Comparison of ENCODE assay signal across 13 cellular contexts in genomic region chr16:83911290-83911689, GRCh38. TPM values are rescaled to one million over a fixed set of nuclear protein-coding genes. Genes with fewer than 3 reads are reported as not detected.
DNase-seq lines count a peak whose midpoint lies in the region; ATAC-seq and TF ChIP-seq lines count a peak whose summit lies in the region.
"Had no signal": no experiment of that assay in that cellular context is flagged by ENCODE, and none has a peak within 500 bp of the region (broad histone marks: within the 10 kb centered on the region; RNA-seq: fewer than 3 reads in every experiment).

No MANE protein-coding gene starts in this region.

- ATAC-seq in GM18873 (IDR thresholded peaks at IDR 0.05; ENCODE audit: low FRiP score, unreplicated experiment): no peak
- ATAC-seq: A549; CD8-positive, alpha-beta T cell had no signal

- peaks cover 22% of the 10 kb centered on the region for H3K36me3 ChIP-seq in HAP-1 (replicated peaks)
- peaks cover 85% of the 10 kb centered on the region for H3K36me3 ChIP-seq in endodermal cell (ENCODE audit: control insufficient read depth, insufficient read depth, low read length)
- peaks cover 35% of the 10 kb centered on the region for H3K36me3 ChIP-seq in osteoblast (ENCODE audit: insufficient read depth, low read length)
- H3K36me3 ChIP-seq in suprapubic skin: peaks cover 82% of the 10 kb centered on the region

- in situ Hi-C loops in HAP-1 (cut with MboI; ENCODE audit: low sequenced_read_pairs): no loop called here

- no peaks in the 10 kb centered on the region for H3K27me3 ChIP-seq in HAP-1 (ENCODE audit: low read depth)
- H3K27me3 ChIP-seq in endodermal cell (ENCODE audit: control insufficient read depth, insufficient read depth, low read length, poor library complexity, severe bottlenecking): no peaks in the 10 kb centered on the region
- no peaks in the 10 kb centered on the region for H3K27me3 ChIP-seq in osteoblast (ENCODE audit: insufficient read depth, low read length)
- H3K27me3 ChIP-seq in suprapubic skin: no peaks in the 10 kb centered on the region

- DNase-seq in HAP-1 (ENCODE audit: low spot score in 2 of 2): peak; percentile 61 to 73
- DNase-seq in endodermal cell: no peak
- peak; percentile 10 for DNase-seq in osteoblast (ENCODE audit: insufficient read length, low spot score, missing footprints)
- no peak for DNase-seq in suprapubic skin (ENCODE audit: low spot score in 2 of 2)
- DNase-seq in HT-29 (ENCODE audit: low spot score): no peak
- DNase-seq in AG20443 (ENCODE audit: low spot score): no peak
- DNase-seq: CD8-positive, alpha-beta T cell; COR-L47; DMS53; GF-D8 had no signal

- H3K4me1 ChIP-seq in HAP-1 (peaks cover 28% of the 10 kb centered on the region), endodermal cell (ENCODE audit: control insufficient read depth, insufficient read depth, low read length) (peaks cover 9% of the 10 kb centered on the region), osteoblast (ENCODE audit: insufficient read depth, low read length) (no peaks in the 10 kb centered on the region), suprapubic skin (no peaks in the 10 kb centered on the region)
- H3K4me1 ChIP-seq: A549 had no signal

- H3K9me3 Mint-ChIP-seq in endodermal cell: no peaks in the 10 kb centered on the region
- H3K9me3 Mint-ChIP-seq: CD8-positive, alpha-beta T cell had no signal

- peaks cover 12% of the 10 kb centered on the region for H4K20me1 ChIP-seq in osteoblast (ENCODE audit: insufficient read depth, low read length)

- H3K4me2 ChIP-seq in osteoblast (ENCODE audit: insufficient read depth, low read length): no peak overlapping the region
- H3K4me2 ChIP-seq: A549 had no signal

- no peak overlapping the region for H3K4me3 ChIP-seq in HAP-1
- H3K4me3 ChIP-seq in endodermal cell (ENCODE audit: low read length): no peak overlapping the region
- H3K4me3 ChIP-seq in osteoblast (ENCODE audit: insufficient read depth, low read length): no peak overlapping the region
- H3K4me3 ChIP-seq in suprapubic skin: no peak overlapping the region
- H3K4me3 ChIP-seq: A549 had no signal

- H3K27ac ChIP-seq in endodermal cell (ENCODE audit: low read depth, low read length) (no peak overlapping the region), osteoblast (ENCODE audit: low read depth, low read length) (no peak overlapping the region), suprapubic skin (no peak overlapping the region)
- H3K27ac ChIP-seq: A549 had no signal

- H3K9me3 ChIP-seq in HAP-1 (no peaks in the 10 kb centered on the region), endodermal cell (ENCODE audit: control insufficient read depth, low read length) (no peaks in the 10 kb centered on the region), osteoblast (ENCODE audit: low read depth, low read length) (no peaks in the 10 kb centered on the region), suprapubic skin (no peaks in the 10 kb centered on the region)
- H3K9me3 ChIP-seq: A549 had no signal

- H3K9ac ChIP-seq in endodermal cell (ENCODE audit: extremely low read depth, low read length, poor library complexity, severe bottlenecking): peak overlapping the region; percentile 24

- no peaks in the 10 kb centered on the region for H3K79me2 ChIP-seq in osteoblast (ENCODE audit: insufficient read depth, low read length)

- no peak for TF ChIP-seq POLR2A in suprapubic skin (IDR thresholded peaks at IDR 0.05)

- 82 to 91% methylated on average over 9 to 10 of the region's 10 CpGs for WGBS in endodermal cell (ENCODE audit: insufficient coverage in 1 of 2, insufficient read length in 1 of 2), 2 experiments
- 93% methylated on average over 10 of the region's 10 CpGs for WGBS in suprapubic skin

- H3K27me3 Mint-ChIP-seq in endodermal cell (ENCODE audit: insufficient read depth): no peaks in the 10 kb centered on the region

- H3K36me3 Mint-ChIP-seq in endodermal cell (ENCODE audit: low read depth): peaks cover 95% of the 10 kb centered on the region

- H2AFZ ChIP-seq in osteoblast (ENCODE audit: low read length): no peak overlapping the region

- H3K4me3 Mint-ChIP-seq in endodermal cell: no peak overlapping the region
- H3K4me3 Mint-ChIP-seq: CD14-positive monocyte; CD8-positive, alpha-beta T cell had no signal

- peak overlapping the region; percentile 83 for H3K27ac Mint-ChIP-seq in endodermal cell
- H3K27ac Mint-ChIP-seq: CD8-positive, alpha-beta T cell had no signal

- no peak for TF ChIP-seq CTCF in endodermal cell (conservative IDR thresholded peaks at IDR 0.05)
- TF ChIP-seq CTCF in osteoblast (IDR thresholded peaks at IDR 0.05; ENCODE audit: extremely low read depth, low read depth, low read length): no peak
- no peak for TF ChIP-seq CTCF in suprapubic skin (IDR thresholded peaks at IDR 0.05)

- peaks cover 36% of the 10 kb centered on the region for H3K4me1 Mint-ChIP-seq in endodermal cell
- H3K4me1 Mint-ChIP-seq: CD14-positive monocyte had no signal

- no peak for TF ChIP-seq EP300 in suprapubic skin (IDR thresholded peaks at IDR 0.05)

RNA-seq across cellular contexts. Expression of gene MLYCD, which starts 12.4 kb away (rescaled TPM):
- total RNA-seq in endodermal cell (10 to 100 TPM; 11.1 to 19.0 TPM), osteoblast (5.1 and 5.6 TPM in 2 replicates), suprapubic skin (10 to 100 TPM in 1 of 4 donors, 1 to 10 TPM in 3; 4.4 to 23.7 (median 5.7) TPM)
- polyA plus RNA-seq in endodermal cell (2013, experiment 1 of 2): 3.6 TPM
- 3.4 TPM for polyA plus RNA-seq in endodermal cell (2013, experiment 2 of 2)
- 3.0 and 3.1 TPM in 2 replicates for total RNA-seq in HT-29 (2014; rRNA removed; shearing (Covaris generic))

RNA-seq across cellular contexts. Expression of gene OSGIN1, which starts 41.8 kb away (rescaled TPM):
- total RNA-seq in endodermal cell: 1 to 10 TPM; 1.6 to 2.7 TPM
- 1.0 TPM for polyA plus RNA-seq in endodermal cell (2013, experiment 1 of 2)
- 0.70 TPM for polyA plus RNA-seq in endodermal cell (2013, experiment 2 of 2)
- total RNA-seq in osteoblast: 3.6 and 5.0 TPM in 2 replicates
- total RNA-seq in suprapubic skin: 1 to 10 TPM; 1.0 to 2.2 (median 1.5) TPM
- 14.2 and 16.1 TPM in 2 replicates for total RNA-seq in HT-29 (2014; rRNA removed; shearing (Covaris generic))

RNA-seq across cellular contexts. Expression of gene NECAB2, which starts 56.8 kb away (rescaled TPM):
- total RNA-seq in endodermal cell: 1 to 10 TPM; 2.7 to 3.3 TPM
- 34.1 TPM for polyA plus RNA-seq in endodermal cell (2013, experiment 1 of 2)
- polyA plus RNA-seq in endodermal cell (2013, experiment 2 of 2): 29.4 TPM
- 0.29 and 0.72 TPM in 2 replicates for total RNA-seq in osteoblast
- total RNA-seq in suprapubic skin: not detected
- total RNA-seq in HT-29 (2014; rRNA removed; shearing (Covaris generic)): 0.10 TPM in 1 of 2 replicates, not detected in the other
- total RNA-seq: CD8-positive, alpha-beta T cell had no signal

Comparison
In these comparisons a context has a peak if more than half of its experiments do, and no peak if none do; other contexts are left out.
1. DNase-seq: peak in HAP-1 (2 of 2) and osteoblast (single experiment); none in endodermal cell (single experiment), suprapubic skin (0 of 2), HT-29 (single experiment) and AG20443 (single experiment).